Comparison of ENCODE assay signal across 26 cellular contexts in genomic region chr9:136963751-136964150, GRCh38. TPM values are rescaled to one million over a fixed set of nuclear protein-coding genes. Genes with fewer than 3 reads are reported as not detected.
"Had no signal": no experiment of that assay in that cellular context is flagged by ENCODE, and none has a peak within 500 bp of the region (broad histone marks: within the 10 kb centered on the region; RNA-seq: fewer than 3 reads in every experiment).

No MANE protein-coding gene starts in this region.

- H3K9me3 ChIP-seq: esophagus muscularis mucosa, heart left ventricle, left lung, lower lobe of right lung, spleen, thyroid gland had no signal

- H3K4me3 Mint-ChIP-seq: activated CD4-positive, alpha-beta memory T cell treated with anti-CD3 and anti-CD28 coated beads for 36 hours; activated CD4-positive, alpha-beta T cell treated with anti-CD3 and anti-CD28 coated beads, Interleukin-2, amount 10 ng/mL, durations not matched to agents 24 days and 14 days; activated naive CD4-positive, alpha-beta T cell treated with anti-CD3 and anti-CD28 coated beads, Interleukin-2, amount 50 U/mL, for 24 hours; activated naive CD8-positive, alpha-beta T cell treated with anti-CD3 and anti-CD28 coated beads, Interleukin-2, amount 50 U/mL, for 24 hours; activated T-cell treated with anti-CD3 and anti-CD28 coated beads, Interleukin-2, amount 50 U/mL, for 4 hours had no signal

- H3K27ac ChIP-seq: esophagus muscularis mucosa, foreskin keratinocyte, left lung, lower lobe of right lung, neural progenitor cell, thyroid gland, WERI-Rb-1 had no signal

- H3K4me1 ChIP-seq: foreskin keratinocyte had no signal

- H3K9me3 Mint-ChIP-seq: activated CD4-positive, alpha-beta memory T cell treated with anti-CD3 and anti-CD28 coated beads for 36 hours; activated CD4-positive, alpha-beta T cell treated with anti-CD3 and anti-CD28 coated beads, Interleukin-2, amount 10 ng/mL, durations not matched to agents 24 days and 14 days; activated naive CD4-positive, alpha-beta T cell treated with anti-CD3 and anti-CD28 coated beads, Interleukin-2, amount 50 U/mL, for 24 hours; activated naive CD8-positive, alpha-beta T cell treated with anti-CD3 and anti-CD28 coated beads, Interleukin-2, amount 50 U/mL, for 24 hours; activated T-cell treated with anti-CD3 and anti-CD28 coated beads, Interleukin-2, amount 50 U/mL, for 4 hours; activated T-helper 17 cell treated with anti-CD3 and anti-CD28 coated beads, Interleukin-2, amount 50 U/mL, for 72 hours; natural killer cell; neural progenitor cell had no signal

- H3K27me3 ChIP-seq: foreskin keratinocyte, heart left ventricle, neural progenitor cell, thyroid gland had no signal

- H3K27ac Mint-ChIP-seq: activated CD4-positive, alpha-beta memory T cell treated with anti-CD3 and anti-CD28 coated beads for 36 hours; activated CD4-positive, alpha-beta T cell treated with anti-CD3 and anti-CD28 coated beads, Interleukin-2, amount 10 ng/mL, durations not matched to agents 24 days and 14 days; activated naive CD4-positive, alpha-beta T cell treated with anti-CD3 and anti-CD28 coated beads, Interleukin-2, amount 50 U/mL, for 24 hours; activated naive CD8-positive, alpha-beta T cell treated with anti-CD3 and anti-CD28 coated beads, Interleukin-2, amount 50 U/mL, for 24 hours had no signal

- H2AFZ ChIP-seq: neural progenitor cell had no signal

- H3K27me3 Mint-ChIP-seq: activated CD4-positive, alpha-beta memory T cell treated with anti-CD3 and anti-CD28 coated beads for 36 hours; activated naive CD4-positive, alpha-beta T cell treated with anti-CD3 and anti-CD28 coated beads, Interleukin-2, amount 50 U/mL, for 24 hours; activated naive CD8-positive, alpha-beta T cell treated with anti-CD3 and anti-CD28 coated beads, Interleukin-2, amount 50 U/mL, for 24 hours; activated T-helper 17 cell treated with anti-CD3 and anti-CD28 coated beads, Interleukin-2, amount 50 U/mL, for 72 hours; T-helper 17 cell had no signal

- DNase-seq: activated CD4-positive, alpha-beta memory T cell treated with anti-CD3 and anti-CD28 coated beads for 36 hours; activated CD4-positive, alpha-beta T cell treated with anti-CD3 and anti-CD28 coated beads, Interleukin-2, amount 10 ng/mL, durations not matched to agents 24 days and 14 days; activated naive CD8-positive, alpha-beta T cell treated with anti-CD3 and anti-CD28 coated beads, Interleukin-2, amount 50 U/mL, for 24 hours; activated T-cell treated with anti-CD3 and anti-CD28 coated beads, Interleukin-2, amount 50 U/mL, for 4 hours; cerebellar nuclear complex; foreskin keratinocyte; heart left ventricle; kidney glomerular epithelial cell; left lung; lower lobe of right lung; mesenchymal stem cell; natural killer cell; posterior cingulate gyrus; spleen; stimulated activated naive CD4-positive, alpha-beta T cell; T-helper 17 cell; T1000; thyroid gland; WERI-Rb-1 had no signal

- FAIRE-seq: bronchial epithelial cell had no signal

- H3K4me2 ChIP-seq: neural progenitor cell had no signal

- H3K4me3 ChIP-seq: coronary artery, esophagus muscularis mucosa, heart left ventricle, left lung, lower lobe of right lung, neural progenitor cell, spleen, thyroid gland had no signal

- H3K36me3 Mint-ChIP-seq: activated CD4-positive, alpha-beta memory T cell treated with anti-CD3 and anti-CD28 coated beads for 36 hours; activated naive CD4-positive, alpha-beta T cell treated with anti-CD3 and anti-CD28 coated beads, Interleukin-2, amount 50 U/mL, for 24 hours; natural killer cell; neural progenitor cell had no signal

- ATAC-seq: activated CD4-positive, CD25-positive, alpha-beta regulatory T cell treated with anti-CD3 and anti-CD28 coated beads, Interleukin-2, amount 50 U/mL, for 24 hours; activated naive CD8-positive, alpha-beta T cell treated with anti-CD3 and anti-CD28 coated beads, Interleukin-2, amount 50 U/mL, for 24 hours; activated T-cell treated with anti-CD3 and anti-CD28 coated beads, Interleukin-2, amount 50 U/mL, for 4 hours; activated T-helper 17 cell treated with anti-CD3 and anti-CD28 coated beads, Interleukin-2, amount 50 U/mL, for 72 hours; foreskin keratinocyte; left lung; lower lobe of right lung; natural killer cell; T-helper 17 cell had no signal

- H3K36me3 ChIP-seq: esophagus muscularis mucosa, heart left ventricle, left lung, lower lobe of right lung, neural progenitor cell, spleen, thyroid gland, WERI-Rb-1 had no signal

- H3K9ac ChIP-seq: neural progenitor cell had no signal

RNA-seq across cellular contexts. Expression of gene LCN12, which starts 11.7 kb away (rescaled TPM):
- total RNA-seq: bronchial epithelial cell, esophagus muscularis mucosa, foreskin keratinocyte had no signal

RNA-seq across cellular contexts. Expression of gene PTGDS, which starts 13.6 kb away (rescaled TPM):
- total RNA-seq: activated CD4-positive, alpha-beta memory T cell treated with anti-CD3 and anti-CD28 coated beads for 36 hours; activated CD4-positive, alpha-beta T cell treated with anti-CD3 and anti-CD28 coated beads, Interleukin-2, amount 10 ng/mL, durations not matched to agents 24 days and 14 days; foreskin keratinocyte had no signal
- polyA plus RNA-seq: foreskin keratinocyte had no signal

RNA-seq across cellular contexts. Expression of gene C8G, which starts 18.7 kb away (rescaled TPM):
- total RNA-seq: esophagus muscularis mucosa had no signal

RNA-seq across cellular contexts. Expression of gene LCNL1, which starts 19.0 kb away (rescaled TPM):
- total RNA-seq: activated CD4-positive, alpha-beta memory T cell treated with anti-CD3 and anti-CD28 coated beads for 36 hours; activated CD4-positive, alpha-beta T cell treated with anti-CD3 and anti-CD28 coated beads, Interleukin-2, amount 10 ng/mL, durations not matched to agents 24 days and 14 days; activated T-cell treated with anti-CD3 and anti-CD28 coated beads, Interleukin-2, amount 50 U/mL, for 4 hours; bronchial epithelial cell; foreskin keratinocyte had no signal
- polyA plus RNA-seq: foreskin keratinocyte had no signal
